ENCODE assay signal across 16 cellular contexts in the genomic region with DNA sequence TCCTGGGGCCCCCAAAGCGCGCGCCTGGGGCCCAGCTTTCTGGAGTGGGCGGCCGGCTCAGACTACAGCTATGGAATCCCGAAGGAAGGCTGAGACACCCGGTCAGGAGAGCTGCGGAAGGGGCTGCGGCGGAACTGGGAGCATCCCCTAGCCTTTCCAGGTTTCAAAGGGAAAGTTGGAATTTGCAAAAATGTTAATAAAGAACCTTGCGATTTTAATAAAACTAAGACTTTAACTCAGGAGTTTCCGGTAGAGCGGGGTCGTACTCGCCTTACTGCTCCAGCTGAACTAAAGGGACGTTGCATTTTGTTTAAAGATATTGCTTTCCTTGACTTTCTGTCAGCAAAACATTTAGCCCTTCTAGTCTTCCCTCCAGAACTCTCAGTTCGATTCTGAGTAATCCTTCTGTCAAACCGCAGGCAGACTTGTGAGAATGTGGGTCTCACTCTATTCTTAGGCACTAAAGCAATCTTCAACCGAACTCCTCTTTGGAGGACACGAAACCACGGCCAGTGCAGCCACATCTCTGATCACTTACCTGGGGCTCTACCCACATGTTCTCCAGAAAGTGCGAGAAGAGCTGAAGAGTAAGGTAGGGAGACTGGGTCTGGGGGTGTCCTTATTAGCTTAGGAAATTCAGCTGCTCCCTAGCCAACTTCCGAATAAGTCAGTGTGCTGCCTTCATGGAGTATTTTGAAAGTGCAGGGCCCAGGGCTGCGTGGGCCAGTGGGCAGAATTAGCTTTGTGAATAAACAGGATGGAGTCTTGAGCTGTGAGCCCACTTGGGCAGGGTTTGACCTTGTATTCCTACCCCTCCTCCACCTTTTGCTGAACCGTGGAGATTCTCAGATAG. TPM values are rescaled to one million over a fixed set of nuclear protein-coding genes. Genes with fewer than 3 reads are reported as not detected.
DNase-seq lines count a peak whose midpoint lies in the region; ATAC-seq and TF ChIP-seq lines count a peak whose summit lies in the region.
"Had no signal": no experiment of that assay in that cellular context is flagged by ENCODE, and none has a peak within 500 bp of the region (broad histone marks: within the 10 kb centered on the region; RNA-seq: fewer than 3 reads in every experiment).

No MANE protein-coding gene starts in this region.

- H3K36me3 ChIP-seq in right atrium auricular region (no peaks in the 10 kb centered on the region), OCI-LY3 (replicated peaks; ENCODE audit: low read depth, low read length) (no peaks in the 10 kb centered on the region), iPS-15b (ENCODE audit: control insufficient read depth, insufficient read depth, low read length) (no peaks in the 10 kb centered on the region)
- H3K36me3 ChIP-seq: ascending aorta had no signal

- H3K9ac ChIP-seq in OCI-LY3 (ENCODE audit: low read length) = no peak overlapping the region
- H3K9ac ChIP-seq in iPS-15b (ENCODE audit: low read depth, low read length) = no peak overlapping the region
- H3K9ac ChIP-seq: parathyroid adenoma, SK-N-SH had no signal

- no peak for ATAC-seq in left cardiac atrium
- no peak for ATAC-seq in HG03025 (IDR thresholded peaks at IDR 0.05; ENCODE audit: low FRiP score, unreplicated experiment)
- no peak for ATAC-seq in GM18520 (IDR thresholded peaks at IDR 0.05; ENCODE audit: unreplicated experiment)

- no peaks in the 10 kb centered on the region for H3K79me2 ChIP-seq in OCI-LY3 (ENCODE audit: low read length)
- H3K79me2 ChIP-seq: parathyroid adenoma had no signal

- H3K4me1 ChIP-seq in right atrium auricular region (peaks cover 0 to 39% of the 10 kb centered on the region in 2 donors), OCI-LY3 (ENCODE audit: low read length) (peaks cover 12% of the 10 kb centered on the region), iPS-15b (ENCODE audit: control insufficient read depth, insufficient read depth, low read length) (peaks cover 16% of the 10 kb centered on the region)

- DNase-seq in right atrium auricular region (ENCODE audit: low spot score) (peak; percentile 32), left cardiac atrium (no peak), type B pancreatic cell (ENCODE audit: extremely low spot score, unreplicated experiment) (no peak), SHP77 (lab: John Stamatoyannopoulos, UW) (no peak)
- DNase-seq: activated CD4-positive, alpha-beta T cell treated with anti-CD3 and anti-CD28 coated beads, Interleukin-2, amount 50 U/mL, for 1 hour; AML-193; NCI-H1048; NCI-H526 treated with DMSO at 0.1 percent for 48 hours; stimulated activated CD4-positive, alpha-beta T cell treated with anti-CD3 and anti-CD28 coated beads, Interleukin-4, amount 100 ng/mL, for 1 hour had no signal

- no peaks in the 10 kb centered on the region for H4K20me1 ChIP-seq in OCI-LY3 (ENCODE audit: insufficient read depth, low read length)

- H3K9me3 ChIP-seq in right atrium auricular region (no peaks in the 10 kb centered on the region), OCI-LY3 (ENCODE audit: insufficient read depth, low read length) (no peaks in the 10 kb centered on the region), iPS-15b (ENCODE audit: control insufficient read depth, insufficient read depth, low read length) (no peaks in the 10 kb centered on the region)
- H3K9me3 ChIP-seq: ascending aorta, SK-N-SH had no signal

- H3K27ac ChIP-seq in right atrium auricular region (no peak overlapping the region), OCI-LY3 (ENCODE audit: low read length) (no peak overlapping the region)
- H3K27ac ChIP-seq: ascending aorta, parathyroid adenoma had no signal

- TF ChIP-seq CTCF in right atrium auricular region (IDR thresholded peaks at IDR 0.05) (no peak), OCI-LY3 (IDR thresholded peaks at IDR 0.05; ENCODE audit: low read depth, low read length) (no peak), type B pancreatic cell (conservative IDR thresholded peaks at IDR 0.05) (no peak)

- H3K27me3 Mint-ChIP-seq in type B pancreatic cell = peaks cover 88% of the 10 kb centered on the region

- peak overlapping the region; percentile 16; the same call in 1 of the 2 replicates for H3K4me2 ChIP-seq in OCI-LY3 (ENCODE audit: low read length)
- H3K4me2 ChIP-seq: SK-N-SH had no signal

- no peak overlapping the region for H3K4me3 ChIP-seq in right atrium auricular region
- H3K4me3 ChIP-seq in OCI-LY3 (ENCODE audit: low read length) = no peak overlapping the region
- peak overlapping the region; percentile 68 for H3K4me3 ChIP-seq in iPS-15b (ENCODE audit: low read depth, low read length)

- no peak overlapping the region for H2AFZ ChIP-seq in OCI-LY3 (ENCODE audit: low read depth, low read length)
- H2AFZ ChIP-seq: parathyroid adenoma had no signal

- no peaks in the 10 kb centered on the region for H3K36me3 Mint-ChIP-seq in type B pancreatic cell

- peaks cover 36% of the 10 kb centered on the region for H3K4me1 Mint-ChIP-seq in type B pancreatic cell (ENCODE audit: unreplicated experiment)

- H3K27ac Mint-ChIP-seq in type B pancreatic cell = no peak overlapping the region

- H3K9me3 Mint-ChIP-seq in type B pancreatic cell = no peaks in the 10 kb centered on the region

- H3K27me3 ChIP-seq in right atrium auricular region (peaks cover 15 to 23% of the 10 kb centered on the region in 2 donors), OCI-LY3 (ENCODE audit: low read depth, low read length) (0 out of 2 replicates have a peak, but pooled peaks cover 3% of the 10 kb centered on the region), iPS-15b (ENCODE audit: control insufficient read depth, insufficient read depth, low read length) (peaks cover 84% of the 10 kb centered on the region)

- peak overlapping the region; percentile 84 for H3K4me3 Mint-ChIP-seq in type B pancreatic cell

- intact Hi-C loops in left cardiac atrium (cut with DNase I) = no loop called here

RNA-seq across cellular contexts. Expression of a gene that starts 1.9 kb away (rescaled TPM):
- total RNA-seq in right atrium auricular region (not detected), left cardiac atrium (under 1 TPM in 1 of 2 donors, not detected in 1; 0.29 TPM), type B pancreatic cell (ENCODE audit: low replicate concordance) (1.1 and 4.2 TPM in 2 replicates)
- total RNA-seq: ascending aorta had no signal

RNA-seq across cellular contexts. Expression of a gene that starts 15.0 kb away (rescaled TPM):
- not detected for total RNA-seq in right atrium auricular region
- total RNA-seq in left cardiac atrium = under 1 TPM in 1 of 2 donors, not detected in 1; 0.05 TPM
- total RNA-seq in type B pancreatic cell (ENCODE audit: low replicate concordance) = not detected in 2 replicates
- total RNA-seq: ascending aorta had no signal
